12 cellular contexts compared by ENCODE assay signal in genomic region chr16:68290455-68290854, GRCh38. TPM values are rescaled to one million over a fixed set of nuclear protein-coding genes. Genes with fewer than 3 reads are reported as not detected.
DNase-seq lines count a peak whose midpoint lies in the region; ATAC-seq, FAIRE-seq and TF ChIP-seq lines count a peak whose summit lies in the region.
"Had no signal": no experiment of that assay in that cellular context is flagged by ENCODE, and none has a peak within 500 bp of the region (broad histone marks: within the 10 kb centered on the region; RNA-seq: fewer than 3 reads in every experiment).

No MANE protein-coding gene starts in this region.

- H2BK5ac ChIP-seq in neuronal stem cell (ENCODE audit: low read length), result no peak overlapping the region

- H3K9me3 ChIP-seq in A673 (ENCODE audit: low read depth, low read length, poor library complexity, severe bottlenecking) (no peaks in the 10 kb centered on the region), GM23248 (ENCODE audit: low read depth) (no peaks in the 10 kb centered on the region), adipocyte (ENCODE audit: control insufficient read depth, low read length) (no peaks in the 10 kb centered on the region), neuronal stem cell (replicated peaks in 1 of 2; ENCODE audit: control insufficient read depth in 2 of 2, insufficient read depth in 1 of 2, low read depth in 1 of 2, low read length in 2 of 2) (no peaks in the 10 kb centered on the region)

- H3K4me2 ChIP-seq in GM23248 (ENCODE audit: unreplicated experiment) (peak overlapping the region; percentile 46), neuronal stem cell (ENCODE audit: insufficient read depth, low read length, poor library complexity, severe bottlenecking) (no peak overlapping the region)

- H3F3A ChIP-seq in GM23248 (ENCODE audit: insufficient read depth), result peaks cover 37% of the 10 kb centered on the region

- H3K36me3 ChIP-seq in A673 (ENCODE audit: insufficient read depth, low read length, poor library complexity, severe bottlenecking) (peaks cover 26% of the 10 kb centered on the region), GM23248 (ENCODE audit: low read depth) (peaks cover 27% of the 10 kb centered on the region), adipocyte (ENCODE audit: control insufficient read depth, insufficient read depth, low read length, severe bottlenecking) (peaks cover 84% of the 10 kb centered on the region), neuronal stem cell (replicated peaks in 1 of 2; ENCODE audit: control insufficient read depth in 2 of 2, insufficient read depth in 2 of 2, low read length in 2 of 2) (peaks cover 18 to 68% of the 10 kb centered on the region in 2 donors)

- no TSS peak for BruUV-seq in A673 (replicated peaks; lab: Mats Ljungman, UMichigan)

- H3K27me3 ChIP-seq in A673 (replicated peaks; ENCODE audit: insufficient read depth, low read depth, low read length, poor library complexity) (no peaks in the 10 kb centered on the region), GM23248 (replicated peaks; ENCODE audit: insufficient read depth) (no peaks in the 10 kb centered on the region), adipocyte (replicated peaks; ENCODE audit: control insufficient read depth, insufficient read depth, low read length) (no peaks in the 10 kb centered on the region), neuronal stem cell (ENCODE audit: control insufficient read depth in 3 of 3, insufficient read depth in 3 of 3, low read depth in 1 of 3, low read length in 3 of 3) (no peaks in the 10 kb centered on the region)

- no peak overlapping the region for H3K9ac ChIP-seq in GM23248
- peak overlapping the region; percentile 50 for H3K9ac ChIP-seq in adipocyte (ENCODE audit: low read length)
- no peak overlapping the region for H3K9ac ChIP-seq in neuronal stem cell (ENCODE audit: low read depth, low read length, poor library complexity)

- peaks cover 90% of the 10 kb centered on the region for H3K79me2 ChIP-seq in GM23248 (ENCODE audit: insufficient read depth)

- peak; percentile 40 for DNase-seq in A673 (ENCODE audit: low spot score)
- no peak for DNase-seq in GM23248
- no peak for DNase-seq in adipocyte (ENCODE audit: low read depth)
- no peak for DNase-seq in neuronal stem cell (ENCODE audit: low spot score)
- DNase-seq in urothelium cell line (ENCODE audit: low spot score), result no peak
- DNase-seq in GM13977 (ENCODE audit: low spot score), result no peak
- DNase-seq: left colon, NCI-H1048, NCI-H748 treated with DMSO at 0.1 percent for 48 hours had no signal

- POLR2A ChIA-PET in A673 (lab: Charles Lee; ENCODE audit: low non-redundant PET), result no interaction called here

- no peak overlapping the region for H2AK5ac ChIP-seq in neuronal stem cell (ENCODE audit: low read depth, low read length)

- no peak overlapping the region for H2BK12ac ChIP-seq in neuronal stem cell (ENCODE audit: low read length)

- no peak overlapping the region for H2BK120ac ChIP-seq in neuronal stem cell (ENCODE audit: low read depth, low read length)

- no peak for FAIRE-seq in urothelium cell line (lab: Jason Lieb, UNC)
- FAIRE-seq: D721Med had no signal

- no peak overlapping the region for H4K91ac ChIP-seq in neuronal stem cell (ENCODE audit: low read depth, low read length, poor library complexity)

- H2AFZ ChIP-seq in GM23248 (no peak overlapping the region), neuronal stem cell (ENCODE audit: low read length) (no peak overlapping the region)

- ATAC-seq in HG02970 (IDR thresholded peaks at IDR 0.05; ENCODE audit: low FRiP score, unreplicated experiment), result no peak
- no peak for ATAC-seq in GM19023 (IDR thresholded peaks at IDR 0.05; ENCODE audit: unreplicated experiment)
- ATAC-seq: left colon had no signal

- TF ChIP-seq CTCF in A673 (conservative IDR thresholded peaks at IDR 0.05; ENCODE audit: low read depth, low read length) (no peak), GM13977 (IDR thresholded peaks at IDR 0.05; ENCODE audit: extremely low read depth, insufficient read depth, missing control alignments) (no peak)

- H3K23ac ChIP-seq in neuronal stem cell (ENCODE audit: low read depth, low read length, poor library complexity), result peak overlapping the region; percentile 5

- no peak overlapping the region for H3K4ac ChIP-seq in neuronal stem cell (ENCODE audit: low read length)

- peaks cover 4% of the 10 kb centered on the region for H3K79me1 ChIP-seq in neuronal stem cell (ENCODE audit: low read depth, low read length)

- 88 to 90% methylated on average over 6 to 7 of the region's 7 CpGs for WGBS in GM23248 (ENCODE audit: low coverage in 1 of 2, low lambda C conversion rate in 2 of 2, missing lambda C conversion rate in 2 of 2), 2 experiments
- WGBS in neuronal stem cell (ENCODE audit: extremely low coverage in 2 of 2, insufficient read length in 2 of 2, insufficient replicate concordance in 1 of 2), 2 donors, result no CpG with 5 or more reads among the region's 7 CpGs

- no peaks in the 10 kb centered on the region for H3K9me2 ChIP-seq in GM23248 (ENCODE audit: insufficient read depth)

- peak overlapping the region; percentile 68 for H3K27ac ChIP-seq in A673 (ENCODE audit: low read depth, low read length, poor library complexity, severe bottlenecking)
- peak overlapping the region; percentile 11 for H3K27ac ChIP-seq in GM23248
- no peak overlapping the region for H3K27ac ChIP-seq in neuronal stem cell (replicated peaks; ENCODE audit: low read length)

- no peak overlapping the region for H3K18ac ChIP-seq in neuronal stem cell (ENCODE audit: low read length)

- 0 out of 2 replicates have a peak, but pooled peaks cover 3% of the 10 kb centered on the region for H4K20me1 ChIP-seq in GM23248 (ENCODE audit: insufficient read depth)

- intact Hi-C loops in A673 (cut with micrococcal nuclease; ENCODE audit: unreplicated experiment), result no loop called here

- CTCF ChIA-PET in A673 (lab: Charles Lee), result interaction anchor here (1.5 kb wide), 1 partner anchor 26 kb away, joined by 3 read pairs; the partner anchor contains the start of gene SLC7A6

- no peak overlapping the region for H2BK15ac ChIP-seq in neuronal stem cell (ENCODE audit: low read length)

- H3K4me3 ChIP-seq in A673 (ENCODE audit: low read depth, low read length, poor library complexity, severe bottlenecking), result no peak overlapping the region
- no peak overlapping the region for H3K4me3 ChIP-seq in GM23248
- no peak overlapping the region for H3K4me3 ChIP-seq in adipocyte (ENCODE audit: low read length)
- H3K4me3 ChIP-seq in neuronal stem cell (ENCODE audit: low read length in 2 of 2), result no peak overlapping the region

- H3K14ac ChIP-seq in neuronal stem cell (ENCODE audit: low read length), result no peak overlapping the region

- no peak overlapping the region for H4K8ac ChIP-seq in neuronal stem cell (ENCODE audit: low read depth, low read length)

- in situ Hi-C loops in GM23248 (cut with MboI) (no loop called here), GM13977 (cut with MboI; ENCODE audit: low pct_unique_long_range_greater_than_20kb, low sequenced_read_pairs, unreplicated experiment) (no loop called here)

- H3K4me1 ChIP-seq in A673 (ENCODE audit: insufficient read depth, low read length, poor library complexity, severe bottlenecking) (peaks cover 17% of the 10 kb centered on the region), GM23248 (ENCODE audit: insufficient read depth) (peaks cover 44% of the 10 kb centered on the region), adipocyte (ENCODE audit: control insufficient read depth, insufficient read depth, low read length) (peaks cover 65% of the 10 kb centered on the region), neuronal stem cell (ENCODE audit: control insufficient read depth in 2 of 2, insufficient read depth in 1 of 2, low read depth in 1 of 2, low read length in 2 of 2) (peaks cover 0 to 1% of the 10 kb centered on the region in 2 donors)

RNA-seq across cellular contexts. Expression of gene SLC7A6OS, which starts 20.3 kb away (rescaled TPM):
- total RNA-seq in A673 (2021), result 24.5 and 25.3 TPM in 2 replicates
- total RNA-seq in GM23248 (2014; rRNA removed; shearing (Covaris generic)), result 8.5 and 11.9 TPM in 2 replicates
- 13.4 and 15.8 TPM in 2 replicates for polyA plus RNA-seq in GM23248 (2016; fragmentation: Nextera tagmentation; extraction: Ambion mirVana)
- 11.8 TPM for polyA plus RNA-seq in neuronal stem cell (2013, experiment 1 of 2)
- polyA plus RNA-seq in neuronal stem cell (2013, experiment 2 of 2), result 12.4 TPM

RNA-seq across cellular contexts. Expression of gene PRMT7, which starts 20.4 kb away (rescaled TPM):
- 60.2 and 66.2 TPM in 2 replicates for total RNA-seq in A673 (2021)
- 49.6 and 68.0 TPM in 2 replicates for total RNA-seq in GM23248 (2014; rRNA removed; shearing (Covaris generic))
- 24.1 and 27.2 TPM in 2 replicates for polyA plus RNA-seq in GM23248 (2016; fragmentation: Nextera tagmentation; extraction: Ambion mirVana)
- polyA plus RNA-seq in neuronal stem cell (2013, experiment 1 of 2), result 29.2 TPM
- 27.7 TPM for polyA plus RNA-seq in neuronal stem cell (2013, experiment 2 of 2)

RNA-seq across cellular contexts. Expression of gene SLC7A6, which starts 26.1 kb away (rescaled TPM):
- 43.6 and 58.7 TPM in 2 replicates for total RNA-seq in A673 (2021)
- total RNA-seq in GM23248 (2014; rRNA removed; shearing (Covaris generic)), result 20.9 and 53.7 TPM in 2 replicates
- polyA plus RNA-seq in GM23248 (2016; fragmentation: Nextera tagmentation; extraction: Ambion mirVana), result 15.8 and 17.3 TPM in 2 replicates
- polyA plus RNA-seq in neuronal stem cell (2013, experiment 1 of 2), result 9.0 TPM
- polyA plus RNA-seq in neuronal stem cell (2013, experiment 2 of 2), result 8.7 TPM

RNA-seq across cellular contexts. Expression of gene PLA2G15, which starts 45.3 kb away (rescaled TPM):
- 6.8 and 8.1 TPM in 2 replicates for total RNA-seq in A673 (2021)
- total RNA-seq in GM23248 (2014; rRNA removed; shearing (Covaris generic)), result 36.2 and 47.6 TPM in 2 replicates
- polyA plus RNA-seq in GM23248 (2016; fragmentation: Nextera tagmentation; extraction: Ambion mirVana), result 24.8 and 26.0 TPM in 2 replicates
- polyA plus RNA-seq in neuronal stem cell (2013, experiment 1 of 2), result 5.4 TPM
- 5.7 TPM for polyA plus RNA-seq in neuronal stem cell (2013, experiment 2 of 2)

RNA-seq across cellular contexts. Expression of gene ESRP2, which starts 54.5 kb away (rescaled TPM):
- 0.19 and 0.35 TPM in 2 replicates for total RNA-seq in A673 (2021)
- total RNA-seq in GM23248 (2014; rRNA removed; shearing (Covaris generic)), result 0.32 TPM in 1 of 2 replicates, not detected in the other
- polyA plus RNA-seq in GM23248 (2016; fragmentation: Nextera tagmentation; extraction: Ambion mirVana), result 0.34 TPM in 1 of 2 replicates, not detected in the other
- 0.15 TPM for polyA plus RNA-seq in neuronal stem cell (2013, experiment 1 of 2)
- 0.12 TPM for polyA plus RNA-seq in neuronal stem cell (2013, experiment 2 of 2)
